ENCODE assay signal across 18 cellular contexts in the genomic region with DNA sequence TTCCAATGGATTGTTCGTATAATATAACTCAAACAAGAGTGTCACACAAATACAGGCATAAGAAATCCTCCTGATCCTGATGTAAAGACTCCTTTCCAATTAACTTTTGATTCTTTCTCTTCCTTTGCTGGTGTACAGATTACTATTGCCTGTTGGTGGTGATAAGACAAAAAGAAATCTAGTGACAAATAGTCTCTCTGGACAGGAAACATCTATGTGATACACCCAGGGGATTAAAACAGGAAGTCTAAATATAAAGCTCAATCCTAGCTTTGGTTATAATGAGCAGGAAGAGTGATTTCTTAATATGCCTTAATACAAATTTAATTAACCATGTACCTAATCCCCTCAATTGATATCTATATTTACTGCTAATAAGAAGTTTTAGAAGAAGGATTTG. TPM values are rescaled to one million over a fixed set of nuclear protein-coding genes. Genes with fewer than 3 reads are reported as not detected.
DNase-seq lines count a peak whose midpoint lies in the region; ATAC-seq and TF ChIP-seq lines count a peak whose summit lies in the region.
"Had no signal": no experiment of that assay in that cellular context is flagged by ENCODE, and none has a peak within 500 bp of the region (broad histone marks: within the 10 kb centered on the region; RNA-seq: fewer than 3 reads in every experiment).

No MANE protein-coding gene starts in this region.

- H3K27me3 Mint-ChIP-seq in activated CD8-positive, alpha-beta T cell treated with anti-CD3 and anti-CD28 coated beads for 36 hours: no peaks in the 10 kb centered on the region
- H3K27me3 Mint-ChIP-seq in activated CD8-positive, alpha-beta T cell treated with anti-CD3 and anti-CD28 coated beads, Interleukin-2, amount 10 ng/mL, durations not matched to agents 7 days and 5 days (ENCODE audit: low read depth): no peaks in the 10 kb centered on the region
- H3K27me3 Mint-ChIP-seq in CD4-positive, alpha-beta T cell: no peaks in the 10 kb centered on the region
- H3K27me3 Mint-ChIP-seq in naive thymus-derived CD4-positive, alpha-beta T cell: no peaks in the 10 kb centered on the region
- no peaks in the 10 kb centered on the region for H3K27me3 Mint-ChIP-seq in mesothelial cell of epicardium (ENCODE audit: low read depth)

- no peaks in the 10 kb centered on the region for H3K9me3 ChIP-seq in CD4-positive, alpha-beta T cell (ENCODE audit: control insufficient read depth, low read length)
- H3K9me3 ChIP-seq in OCI-LY7 (ENCODE audit: low read length): no peaks in the 10 kb centered on the region
- H3K9me3 ChIP-seq in naive thymus-derived CD4-positive, alpha-beta T cell (ENCODE audit: control insufficient read depth in 2 of 3, low read length in 3 of 3): no peaks in the 10 kb centered on the region

- peak overlapping the region; percentile 55 for H3K27ac Mint-ChIP-seq in activated CD8-positive, alpha-beta T cell treated with anti-CD3 and anti-CD28 coated beads for 36 hours
- H3K27ac Mint-ChIP-seq in activated CD8-positive, alpha-beta T cell treated with anti-CD3 and anti-CD28 coated beads, Interleukin-2, amount 10 ng/mL, durations not matched to agents 7 days and 5 days: no peak overlapping the region
- H3K27ac Mint-ChIP-seq in CD4-positive, alpha-beta T cell: peak overlapping the region; percentile 24
- peak overlapping the region in 7 of 9 donors; percentile 3 to 81 (median 48) for H3K27ac Mint-ChIP-seq in naive thymus-derived CD4-positive, alpha-beta T cell
- H3K27ac Mint-ChIP-seq in mesothelial cell of epicardium: no peak overlapping the region
- H3K27ac Mint-ChIP-seq: H9 had no signal

- DNase-seq in activated CD8-positive, alpha-beta T cell treated with anti-CD3 and anti-CD28 coated beads for 36 hours: no peak
- DNase-seq in activated CD8-positive, alpha-beta T cell treated with anti-CD3 and anti-CD28 coated beads, Interleukin-2, amount 10 ng/mL, durations not matched to agents 7 days and 5 days: no peak
- DNase-seq in CD4-positive, alpha-beta T cell: no peak
- DNase-seq in OCI-LY7 (ENCODE audit: low spot score) (peak; percentile 15), mesothelial cell of epicardium (ENCODE audit: low spot score in 2 of 2, unreplicated experiment in 2 of 2) (no peak), HCEC 1CT (no peak), NCI-H524 treated with DMSO at 0.1 percent for 48 hours (lab: John Stamatoyannopoulos, UW) (no peak)
- DNase-seq in naive thymus-derived CD4-positive, alpha-beta T cell: no peak
- DNase-seq: activated CD4-positive, alpha-beta T cell treated with anti-CD3 and anti-CD28 coated beads, Interleukin-2, amount 50 U/mL, for 1 hour; activated gamma-delta T cell; CD8-positive, alpha-beta memory T cell; DMS79; H9; hypothalamus; NCI-H1417 treated with DMSO at 0.1 percent for 48 hours; NCI-H524; SHP77; stimulated activated CD4-positive, alpha-beta T cell treated with anti-CD3 and anti-CD28 coated beads, Interleukin-12 subunit alpha, Interleukin-12 subunit beta, amount 100 ng/mL, for 4 hours had no signal

- TF ChIP-seq CTCF in activated CD8-positive, alpha-beta T cell treated with anti-CD3 and anti-CD28 coated beads for 36 hours (IDR thresholded peaks at IDR 0.05): no peak
- TF ChIP-seq CTCF in CD4-positive, alpha-beta T cell (IDR thresholded peaks at IDR 0.05): no peak
- TF ChIP-seq CTCF in OCI-LY7 (conservative IDR thresholded peaks at IDR 0.05; ENCODE audit: low read length) (no peak), mesothelial cell of epicardium (IDR thresholded peaks at IDR 0.05; ENCODE audit: unreplicated experiment) (no peak)

- H3K79me2 ChIP-seq in OCI-LY7 (ENCODE audit: insufficient read depth, low read depth, low read length): no peaks in the 10 kb centered on the region

- peak overlapping the region; percentile 59 for H3K4me2 ChIP-seq in OCI-LY7 (ENCODE audit: low read length)

- no peaks in the 10 kb centered on the region for H4K20me1 ChIP-seq in OCI-LY7 (ENCODE audit: insufficient read depth, low read length)

- no peaks in the 10 kb centered on the region for H3K9me2 ChIP-seq in OCI-LY7 (ENCODE audit: insufficient read depth, low read length)

- POLR2A ChIA-PET in activated CD8-positive, alpha-beta T cell treated with anti-CD3 and anti-CD28 coated beads for 36 hours (lab: Charles Lee): no interaction called here
- POLR2A ChIA-PET in activated CD8-positive, alpha-beta T cell treated with anti-CD3 and anti-CD28 coated beads, Interleukin-2, amount 10 ng/mL, durations not matched to agents 7 days and 5 days (lab: Charles Lee): no interaction called here
- POLR2A ChIA-PET in CD4-positive, alpha-beta T cell (lab: Charles Lee): interaction anchor here (1.0 kb wide), 1 partner anchor 145 kb away, joined by 3 read pairs; a partner anchor contains a TSS
- POLR2A ChIA-PET in OCI-LY7 (lab: Charles Lee): no interaction called here
- POLR2A ChIA-PET in naive thymus-derived CD4-positive, alpha-beta T cell (lab: Charles Lee): interaction anchor here (0.8 to 1.0 kb wide), 2 partner anchors 131 to 145 kb away, joined by 3 to 4 read pairs; a partner anchor contains a TSS

- no peak for ATAC-seq in activated CD8-positive, alpha-beta T cell treated with anti-CD3 and anti-CD28 coated beads for 36 hours
- no peak for ATAC-seq in activated CD8-positive, alpha-beta T cell treated with anti-CD3 and anti-CD28 coated beads, Interleukin-2, amount 10 ng/mL, durations not matched to agents 7 days and 5 days
- ATAC-seq in CD4-positive, alpha-beta T cell (ENCODE audit: poor library complexity): no peak
- ATAC-seq in naive thymus-derived CD4-positive, alpha-beta T cell: no peak

- no peaks in the 10 kb centered on the region for H3K27me3 ChIP-seq in CD4-positive, alpha-beta T cell (ENCODE audit: control insufficient read depth, insufficient read depth, low read length)
- no peaks in the 10 kb centered on the region for H3K27me3 ChIP-seq in naive thymus-derived CD4-positive, alpha-beta T cell (ENCODE audit: control insufficient read depth in 2 of 2, insufficient read depth in 2 of 2, low read length in 2 of 2)

- H3K27ac ChIP-seq in CD4-positive, alpha-beta T cell (ENCODE audit: low read depth, low read length): no peak overlapping the region
- no peak overlapping the region for H3K27ac ChIP-seq in OCI-LY7 (ENCODE audit: low read depth, low read length, poor library complexity, severe bottlenecking)
- H3K27ac ChIP-seq in naive thymus-derived CD4-positive, alpha-beta T cell (ENCODE audit: low read depth, low read length): no peak overlapping the region

- H3K4me1 ChIP-seq in OCI-LY7 (ENCODE audit: insufficient read depth, low read length, poor library complexity, severe bottlenecking): peaks cover 16% of the 10 kb centered on the region
- no peaks in the 10 kb centered on the region for H3K4me1 ChIP-seq in naive thymus-derived CD4-positive, alpha-beta T cell (ENCODE audit: control insufficient read depth in 2 of 2, insufficient read depth in 2 of 2, low read length in 2 of 2)

- H3K4me3 Mint-ChIP-seq in activated CD8-positive, alpha-beta T cell treated with anti-CD3 and anti-CD28 coated beads for 36 hours: no peak overlapping the region
- H3K4me3 Mint-ChIP-seq in activated CD8-positive, alpha-beta T cell treated with anti-CD3 and anti-CD28 coated beads, Interleukin-2, amount 10 ng/mL, durations not matched to agents 7 days and 5 days: no peak overlapping the region
- no peak overlapping the region for H3K4me3 Mint-ChIP-seq in CD4-positive, alpha-beta T cell
- peak overlapping the region in 2 of 10 donors; percentile 9 to 10 for H3K4me3 Mint-ChIP-seq in naive thymus-derived CD4-positive, alpha-beta T cell
- H3K4me3 Mint-ChIP-seq in mesothelial cell of epicardium: no peak overlapping the region
- H3K4me3 Mint-ChIP-seq: CD8-positive, alpha-beta memory T cell; H9 had no signal

- peaks cover 43% of the 10 kb centered on the region for H3K36me3 Mint-ChIP-seq in activated CD8-positive, alpha-beta T cell treated with anti-CD3 and anti-CD28 coated beads for 36 hours (ENCODE audit: low read depth)
- H3K36me3 Mint-ChIP-seq in activated CD8-positive, alpha-beta T cell treated with anti-CD3 and anti-CD28 coated beads, Interleukin-2, amount 10 ng/mL, durations not matched to agents 7 days and 5 days (ENCODE audit: low read depth): peaks cover 57% of the 10 kb centered on the region
- H3K36me3 Mint-ChIP-seq in CD4-positive, alpha-beta T cell (ENCODE audit: low read depth): peaks cover 73% of the 10 kb centered on the region
- peaks cover 5 to 33% (median 23%) of the 10 kb centered on the region in 5 donors for H3K36me3 Mint-ChIP-seq in naive thymus-derived CD4-positive, alpha-beta T cell
- no peaks in the 10 kb centered on the region for H3K36me3 Mint-ChIP-seq in mesothelial cell of epicardium

- peaks cover 53% of the 10 kb centered on the region for H3K36me3 ChIP-seq in OCI-LY7 (ENCODE audit: insufficient read depth, low read length)
- H3K36me3 ChIP-seq in naive thymus-derived CD4-positive, alpha-beta T cell (ENCODE audit: control insufficient read depth in 2 of 3, insufficient read depth in 3 of 3, low read length in 3 of 3): no peaks in the 10 kb centered on the region

- H2AFZ ChIP-seq in OCI-LY7 (ENCODE audit: low read length): no peak overlapping the region

- BruUV-seq in OCI-LY7 (replicated peaks; lab: Mats Ljungman, UMichigan): no TSS peak

- H3K4me1 Mint-ChIP-seq in activated CD8-positive, alpha-beta T cell treated with anti-CD3 and anti-CD28 coated beads for 36 hours (ENCODE audit: low read depth): peaks cover 50% of the 10 kb centered on the region
- peaks cover 40% of the 10 kb centered on the region for H3K4me1 Mint-ChIP-seq in activated CD8-positive, alpha-beta T cell treated with anti-CD3 and anti-CD28 coated beads, Interleukin-2, amount 10 ng/mL, durations not matched to agents 7 days and 5 days (ENCODE audit: low read depth)
- H3K4me1 Mint-ChIP-seq in CD4-positive, alpha-beta T cell (ENCODE audit: low read depth): peaks cover 53% of the 10 kb centered on the region
- peaks cover 10 to 59% (median 43%) of the 10 kb centered on the region in 7 donors for H3K4me1 Mint-ChIP-seq in naive thymus-derived CD4-positive, alpha-beta T cell
- no peaks in the 10 kb centered on the region for H3K4me1 Mint-ChIP-seq in mesothelial cell of epicardium

- no peaks in the 10 kb centered on the region for H3K9me3 Mint-ChIP-seq in activated CD8-positive, alpha-beta T cell treated with anti-CD3 and anti-CD28 coated beads for 36 hours
- H3K9me3 Mint-ChIP-seq in activated CD8-positive, alpha-beta T cell treated with anti-CD3 and anti-CD28 coated beads, Interleukin-2, amount 10 ng/mL, durations not matched to agents 7 days and 5 days (ENCODE audit: insufficient read depth): no peaks in the 10 kb centered on the region
- no peaks in the 10 kb centered on the region for H3K9me3 Mint-ChIP-seq in CD4-positive, alpha-beta T cell
- peaks cover 0 to 2% (median 0%) of the 10 kb centered on the region in 11 donors for H3K9me3 Mint-ChIP-seq in naive thymus-derived CD4-positive, alpha-beta T cell
- peaks cover 15% of the 10 kb centered on the region for H3K9me3 Mint-ChIP-seq in mesothelial cell of epicardium
- H3K9me3 Mint-ChIP-seq: CD8-positive, alpha-beta memory T cell had no signal

- H3K4me3 ChIP-seq in OCI-LY7 (ENCODE audit: low read depth, low read length, poor library complexity, severe bottlenecking): peak overlapping the region; percentile 36
- H3K4me3 ChIP-seq in naive thymus-derived CD4-positive, alpha-beta T cell (ENCODE audit: low read length): no peak overlapping the region

- CTCF ChIA-PET in activated CD8-positive, alpha-beta T cell treated with anti-CD3 and anti-CD28 coated beads for 36 hours (lab: Charles Lee): no interaction called here
- CTCF ChIA-PET in activated CD8-positive, alpha-beta T cell treated with anti-CD3 and anti-CD28 coated beads, Interleukin-2, amount 10 ng/mL, durations not matched to agents 7 days and 5 days (lab: Charles Lee): interaction anchor here (1.4 kb wide), 1 partner anchor 10 kb away, joined by 5 read pairs; no protein-coding TSS in a partner anchor
- CTCF ChIA-PET in CD4-positive, alpha-beta T cell (lab: Charles Lee): no interaction called here
- CTCF ChIA-PET in OCI-LY7 (lab: Charles Lee; ENCODE audit: unreplicated experiment): interaction anchor here (1.4 kb wide), 1 partner anchor 11 kb away, joined by 3 read pairs; no protein-coding TSS in a partner anchor
- CTCF ChIA-PET in naive thymus-derived CD4-positive, alpha-beta T cell (lab: Charles Lee): no interaction called here

- intact Hi-C loops in activated CD8-positive, alpha-beta T cell treated with anti-CD3 and anti-CD28 coated beads for 36 hours (cut with micrococcal nuclease): no loop called here
- intact Hi-C loops in CD4-positive, alpha-beta T cell (cut with DNase I, micrococcal nuclease): no loop called here
- intact Hi-C loops in OCI-LY7 (cut with micrococcal nuclease; ENCODE audit: unreplicated experiment): no loop called here
- intact Hi-C loops in naive thymus-derived CD4-positive, alpha-beta T cell (cut with micrococcal nuclease): no loop called here

RNA-seq across cellular contexts. Expression of a gene that starts 45.1 kb away (rescaled TPM):
- total RNA-seq in activated CD8-positive, alpha-beta T cell treated with anti-CD3 and anti-CD28 coated beads for 36 hours: 10 to 100 TPM; 45.7 to 45.8 TPM
- total RNA-seq in activated CD8-positive, alpha-beta T cell treated with anti-CD3 and anti-CD28 coated beads, Interleukin-2, amount 10 ng/mL, durations not matched to agents 7 days and 5 days: 10 to 100 TPM; 97.8 to 99.0 TPM
- 10 to 100 TPM; 43.3 to 45.3 TPM for total RNA-seq in CD4-positive, alpha-beta T cell
- total RNA-seq in OCI-LY7 (2014; rRNA removed; shearing (Covaris generic)): 50.8 and 52.3 TPM in 2 replicates
- total RNA-seq in OCI-LY7 (2022): 64.5 and 79.5 TPM in 2 replicates
- 100 to 1,000 TPM in 1 of 5 experiments, 10 to 100 TPM in 4; 66.1 to 102 (median 81.5) TPM for total RNA-seq in naive thymus-derived CD4-positive, alpha-beta T cell
- polyA plus RNA-seq in naive thymus-derived CD4-positive, alpha-beta T cell: 10 to 100 TPM; 88.2 to 99.0 TPM
- 0.82 to 1.1 TPM (median 0.98 TPM) in 3 replicates for total RNA-seq in mesothelial cell of epicardium

Comparison
In these comparisons a context has a peak if more than half of its experiments do, and no peak if none do; other contexts are left out.
1. H3K27ac Mint-ChIP-seq: peak in activated CD8-positive, alpha-beta T cell treated with anti-CD3 and anti-CD28 coated beads for 36 hours (single experiment), CD4-positive, alpha-beta T cell (single experiment) and naive thymus-derived CD4-positive, alpha-beta T cell (7 of 9); none in activated CD8-positive, alpha-beta T cell treated with anti-CD3 and anti-CD28 coated beads, Interleukin-2, amount 10 ng/mL, durations not matched to agents 7 days and 5 days (single experiment) and mesothelial cell of epicardium (single experiment).
2. CTCF ChIA-PET loops: an anchor here in activated CD8-positive, alpha-beta T cell treated with anti-CD3 and anti-CD28 coated beads, Interleukin-2, amount 10 ng/mL, durations not matched to agents 7 days and 5 days (1.4 kb wide) and OCI-LY7 (1.4 kb wide); none called in activated CD8-positive, alpha-beta T cell treated with anti-CD3 and anti-CD28 coated beads for 36 hours, CD4-positive, alpha-beta T cell and naive thymus-derived CD4-positive, alpha-beta T cell.
3. RNA of a gene that starts 45.1 kb away (total RNA-seq): 97.8 to 99.0 TPM in activated CD8-positive, alpha-beta T cell treated with anti-CD3 and anti-CD28 coated beads, Interleukin-2, amount 10 ng/mL, durations not matched to agents 7 days and 5 days, 66.1 to 102 TPM in naive thymus-derived CD4-positive, alpha-beta T cell, 50.8 to 79.5 TPM in OCI-LY7, 45.7 to 45.8 TPM in activated CD8-positive, alpha-beta T cell treated with anti-CD3 and anti-CD28 coated beads for 36 hours and 43.3 to 45.3 TPM in CD4-positive, alpha-beta T cell; 0.82 to 1.1 TPM in mesothelial cell of epicardium; every median in the first group is over 10 times any median in the second.
4. POLR2A ChIA-PET loops: an anchor here in CD4-positive, alpha-beta T cell (1.0 kb wide) and naive thymus-derived CD4-positive, alpha-beta T cell (0.8 to 1.0 kb wide); none called in activated CD8-positive, alpha-beta T cell treated with anti-CD3 and anti-CD28 coated beads for 36 hours, activated CD8-positive, alpha-beta T cell treated with anti-CD3 and anti-CD28 coated beads, Interleukin-2, amount 10 ng/mL, durations not matched to agents 7 days and 5 days and OCI-LY7.